ENCODE assay signal across 1 cellular context in the genomic region with DNA sequence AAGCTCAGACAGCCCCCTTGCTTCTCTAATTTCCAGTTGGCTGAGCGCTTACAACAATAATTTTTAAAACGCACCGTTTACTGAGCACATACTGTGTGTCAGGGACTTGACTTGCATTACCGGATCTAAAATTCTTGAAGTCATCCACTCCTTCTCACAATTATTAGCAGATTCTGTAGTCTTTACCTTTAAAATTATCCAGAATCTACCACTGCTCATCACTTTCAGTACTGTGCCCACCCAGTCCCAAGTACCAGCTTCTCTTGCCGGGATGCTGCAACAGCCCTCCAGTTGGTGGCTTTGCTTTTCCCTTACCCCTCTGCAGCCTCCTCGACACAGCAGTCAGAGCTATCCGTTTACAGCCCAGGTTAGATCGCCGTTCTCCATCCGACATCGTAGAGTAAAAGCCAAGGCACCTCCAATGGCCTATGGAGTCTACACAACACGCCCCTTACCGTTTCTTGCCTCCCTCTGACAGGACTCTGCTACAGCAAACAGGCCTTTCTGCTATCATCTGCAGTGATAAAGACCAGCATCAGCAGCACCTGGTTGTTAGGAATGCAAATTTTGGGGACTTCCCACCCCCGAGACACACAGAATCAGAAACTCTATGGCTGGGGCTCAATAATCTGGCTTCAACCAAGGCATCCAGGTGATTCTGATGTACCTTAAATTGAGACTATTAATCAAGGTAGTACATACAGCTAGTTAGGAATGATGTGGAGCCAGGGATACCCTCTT.
TF ChIP-seq lines count a peak whose summit lies in the region.

No MANE protein-coding gene starts in this region.

TF ChIP-seq in H1, 55 proteins besides CTCF, POLR2A, EP300 and RAD21:
- TF ChIP-seq TEAD4 (IDR thresholded peaks at IDR 0.05; ENCODE audit: low read depth, low read length), result no peak
- TF ChIP-seq, protein P1, sequence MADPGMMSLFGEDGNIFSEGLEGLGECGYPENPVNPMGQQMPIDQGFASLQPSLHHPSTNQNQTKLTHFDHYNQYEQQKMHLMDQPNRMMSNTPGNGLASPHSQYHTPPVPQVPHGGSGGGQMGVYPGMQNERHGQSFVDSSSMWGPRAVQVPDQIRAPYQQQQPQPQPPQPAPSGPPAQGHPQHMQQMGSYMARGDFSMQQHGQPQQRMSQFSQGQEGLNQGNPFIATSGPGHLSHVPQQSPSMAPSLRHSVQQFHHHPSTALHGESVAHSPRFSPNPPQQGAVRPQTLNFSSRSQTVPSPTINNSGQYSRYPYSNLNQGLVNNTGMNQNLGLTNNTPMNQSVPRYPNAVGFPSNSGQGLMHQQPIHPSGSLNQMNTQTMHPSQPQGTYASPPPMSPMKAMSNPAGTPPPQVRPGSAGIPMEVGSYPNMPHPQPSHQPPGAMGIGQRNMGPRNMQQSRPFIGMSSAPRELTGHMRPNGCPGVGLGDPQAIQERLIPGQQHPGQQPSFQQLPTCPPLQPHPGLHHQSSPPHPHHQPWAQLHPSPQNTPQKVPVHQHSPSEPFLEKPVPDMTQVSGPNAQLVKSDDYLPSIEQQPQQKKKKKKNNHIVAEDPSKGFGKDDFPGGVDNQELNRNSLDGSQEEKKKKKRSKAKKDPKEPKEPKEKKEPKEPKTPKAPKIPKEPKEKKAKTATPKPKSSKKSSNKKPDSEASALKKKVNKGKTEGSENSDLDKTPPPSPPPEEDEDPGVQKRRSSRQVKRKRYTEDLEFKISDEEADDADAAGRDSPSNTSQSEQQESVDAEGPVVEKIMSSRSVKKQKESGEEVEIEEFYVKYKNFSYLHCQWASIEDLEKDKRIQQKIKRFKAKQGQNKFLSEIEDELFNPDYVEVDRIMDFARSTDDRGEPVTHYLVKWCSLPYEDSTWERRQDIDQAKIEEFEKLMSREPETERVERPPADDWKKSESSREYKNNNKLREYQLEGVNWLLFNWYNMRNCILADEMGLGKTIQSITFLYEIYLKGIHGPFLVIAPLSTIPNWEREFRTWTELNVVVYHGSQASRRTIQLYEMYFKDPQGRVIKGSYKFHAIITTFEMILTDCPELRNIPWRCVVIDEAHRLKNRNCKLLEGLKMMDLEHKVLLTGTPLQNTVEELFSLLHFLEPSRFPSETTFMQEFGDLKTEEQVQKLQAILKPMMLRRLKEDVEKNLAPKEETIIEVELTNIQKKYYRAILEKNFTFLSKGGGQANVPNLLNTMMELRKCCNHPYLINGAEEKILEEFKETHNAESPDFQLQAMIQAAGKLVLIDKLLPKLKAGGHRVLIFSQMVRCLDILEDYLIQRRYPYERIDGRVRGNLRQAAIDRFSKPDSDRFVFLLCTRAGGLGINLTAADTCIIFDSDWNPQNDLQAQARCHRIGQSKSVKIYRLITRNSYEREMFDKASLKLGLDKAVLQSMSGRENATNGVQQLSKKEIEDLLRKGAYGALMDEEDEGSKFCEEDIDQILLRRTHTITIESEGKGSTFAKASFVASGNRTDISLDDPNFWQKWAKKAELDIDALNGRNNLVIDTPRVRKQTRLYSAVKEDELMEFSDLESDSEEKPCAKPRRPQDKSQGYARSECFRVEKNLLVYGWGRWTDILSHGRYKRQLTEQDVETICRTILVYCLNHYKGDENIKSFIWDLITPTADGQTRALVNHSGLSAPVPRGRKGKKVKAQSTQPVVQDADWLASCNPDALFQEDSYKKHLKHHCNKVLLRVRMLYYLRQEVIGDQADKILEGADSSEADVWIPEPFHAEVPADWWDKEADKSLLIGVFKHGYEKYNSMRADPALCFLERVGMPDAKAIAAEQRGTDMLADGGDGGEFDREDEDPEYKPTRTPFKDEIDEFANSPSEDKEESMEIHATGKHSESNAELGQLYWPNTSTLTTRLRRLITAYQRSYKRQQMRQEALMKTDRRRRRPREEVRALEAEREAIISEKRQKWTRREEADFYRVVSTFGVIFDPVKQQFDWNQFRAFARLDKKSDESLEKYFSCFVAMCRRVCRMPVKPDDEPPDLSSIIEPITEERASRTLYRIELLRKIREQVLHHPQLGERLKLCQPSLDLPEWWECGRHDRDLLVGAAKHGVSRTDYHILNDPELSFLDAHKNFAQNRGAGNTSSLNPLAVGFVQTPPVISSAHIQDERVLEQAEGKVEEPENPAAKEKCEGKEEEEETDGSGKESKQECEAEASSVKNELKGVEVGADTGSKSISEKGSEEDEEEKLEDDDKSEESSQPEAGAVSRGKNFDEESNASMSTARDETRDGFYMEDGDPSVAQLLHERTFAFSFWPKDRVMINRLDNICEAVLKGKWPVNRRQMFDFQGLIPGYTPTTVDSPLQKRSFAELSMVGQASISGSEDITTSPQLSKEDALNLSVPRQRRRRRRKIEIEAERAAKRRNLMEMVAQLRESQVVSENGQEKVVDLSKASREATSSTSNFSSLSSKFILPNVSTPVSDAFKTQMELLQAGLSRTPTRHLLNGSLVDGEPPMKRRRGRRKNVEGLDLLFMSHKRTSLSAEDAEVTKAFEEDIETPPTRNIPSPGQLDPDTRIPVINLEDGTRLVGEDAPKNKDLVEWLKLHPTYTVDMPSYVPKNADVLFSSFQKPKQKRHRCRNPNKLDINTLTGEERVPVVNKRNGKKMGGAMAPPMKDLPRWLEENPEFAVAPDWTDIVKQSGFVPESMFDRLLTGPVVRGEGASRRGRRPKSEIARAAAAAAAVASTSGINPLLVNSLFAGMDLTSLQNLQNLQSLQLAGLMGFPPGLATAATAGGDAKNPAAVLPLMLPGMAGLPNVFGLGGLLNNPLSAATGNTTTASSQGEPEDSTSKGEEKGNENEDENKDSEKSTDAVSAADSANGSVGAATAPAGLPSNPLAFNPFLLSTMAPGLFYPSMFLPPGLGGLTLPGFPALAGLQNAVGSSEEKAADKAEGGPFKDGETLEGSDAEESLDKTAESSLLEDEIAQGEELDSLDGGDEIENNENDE (IDR thresholded peaks at IDR 0.05; ENCODE audit: insufficient replicate concordance, low read length), result no peak
- TF ChIP-seq RNF2 (IDR thresholded peaks at IDR 0.05; ENCODE audit: borderline replicate concordance, low read depth, low read length, missing control alignments, poor library complexity, severe bottlenecking), result no peak
- no peak for TF ChIP-seq CHD1 (IDR thresholded peaks at IDR 0.05; ENCODE audit: low read depth, low read length)
